ENCODE assay signal across 23 cellular contexts in the genomic region with DNA sequence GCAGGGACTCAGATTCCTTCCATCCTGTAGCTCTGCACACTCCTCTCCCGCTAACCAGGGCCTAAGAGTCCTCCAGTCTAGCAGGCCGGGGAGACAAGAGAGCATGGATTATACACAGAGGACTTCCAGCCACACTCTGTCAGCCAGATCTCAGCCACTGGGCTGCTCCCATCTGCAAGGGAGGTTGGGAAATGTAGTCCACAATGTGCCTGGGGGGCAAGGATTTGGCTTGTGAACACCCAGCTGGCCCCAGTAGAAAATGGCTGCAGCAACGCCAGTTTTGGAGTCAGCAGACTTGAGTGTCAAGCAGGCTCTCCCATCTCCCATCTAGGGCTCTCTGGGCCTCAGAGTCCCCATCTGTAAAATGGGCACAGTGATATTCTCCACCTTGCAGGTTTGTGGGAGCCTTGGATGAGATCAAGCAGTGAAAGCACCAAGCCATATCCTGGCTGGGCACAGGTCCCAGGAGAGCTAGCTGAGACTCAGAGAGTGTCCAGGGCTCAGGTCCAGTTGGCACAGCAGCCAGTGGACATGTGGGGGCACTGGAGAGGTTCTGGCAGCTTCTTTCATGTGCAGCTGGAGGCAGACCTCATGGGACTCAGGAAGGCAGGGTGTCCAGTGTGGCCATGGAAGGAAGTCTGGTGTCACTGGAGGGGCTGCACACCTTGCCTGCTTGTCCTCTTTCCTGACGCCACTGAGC. TPM values are rescaled to one million over a fixed set of nuclear protein-coding genes. Genes with fewer than 3 reads are reported as not detected.
A peak's percentile ranks its signal among the peaks of the same experiment; 100 is the strongest.
DNase-seq lines count a peak whose midpoint lies in the region; ATAC-seq and TF ChIP-seq lines count a peak whose summit lies in the region.
"Had no signal": no experiment of that assay in that cellular context is flagged by ENCODE, and none has a peak within 500 bp of the region (broad histone marks: within the 10 kb centered on the region; RNA-seq: fewer than 3 reads in every experiment).

No MANE protein-coding gene starts in this region.

- no peak overlapping the region for H2BK5ac ChIP-seq in H9 (ENCODE audit: insufficient read length, low read length)

- no peak overlapping the region for H3K4ac ChIP-seq in H9 (ENCODE audit: low read depth, low read length)

- H3K4me2 ChIP-seq in H9 (ENCODE audit: insufficient read depth, insufficient read length, low read length), result no peak overlapping the region

- no peak overlapping the region for H2BK120ac ChIP-seq in H9 (ENCODE audit: low read depth, low read length, poor library complexity, severe bottlenecking)

- H3K36me3 ChIP-seq in endodermal cell (ENCODE audit: control insufficient read depth, insufficient read depth, low read length), result no peaks in the 10 kb centered on the region
- H3K36me3 ChIP-seq: left lung had no signal

- no peak overlapping the region for H3K27ac ChIP-seq in H9 (ENCODE audit: insufficient read length, low read depth, low read length)
- no peak overlapping the region for H3K27ac ChIP-seq in endodermal cell (ENCODE audit: low read depth, low read length)
- H3K27ac ChIP-seq: left lung, testis had no signal

- WGBS in H9 (ENCODE audit: extremely low coverage, insufficient read length, low lambda C conversion rate), result no CpG with 5 or more reads among the region's 4 CpGs
- 66 to 80% methylated on average over 1 to 4 of the region's 4 CpGs for WGBS in endodermal cell (ENCODE audit: insufficient coverage in 1 of 2, insufficient read length in 1 of 2), 2 experiments

- H3K23ac ChIP-seq in H9 (ENCODE audit: insufficient read length, low read depth, low read length), result no peak overlapping the region

- H4K8ac ChIP-seq in H9 (replicated peaks; ENCODE audit: insufficient read length, low read depth, low read length), result no peak overlapping the region

- H3K9me3 ChIP-seq in H9 (ENCODE audit: control insufficient read depth, low read depth, low read length) (no peaks in the 10 kb centered on the region), endodermal cell (ENCODE audit: control insufficient read depth, low read length) (no peaks in the 10 kb centered on the region)
- H3K9me3 ChIP-seq: mucosa of descending colon, testis had no signal

- no peaks in the 10 kb centered on the region for H3K4me1 Mint-ChIP-seq in activated T-cell treated with anti-CD3 and anti-CD28 coated beads, Interleukin-2, amount 50 U/mL, for 72 hours (ENCODE audit: low read depth)
- H3K4me1 Mint-ChIP-seq in H9, result peaks cover 19 to 24% of the 10 kb centered on the region in 2 experiments
- peaks cover 11% of the 10 kb centered on the region for H3K4me1 Mint-ChIP-seq in endodermal cell
- H3K4me1 Mint-ChIP-seq: stimulated activated effector memory CD8-positive, alpha-beta T cell treated with anti-CD3 and anti-CD28 coated beads, Interleukin-12 subunit alpha, Interleukin-12 subunit beta, amount 100 ng/mL, for 72 hours had no signal

- H3K27ac Mint-ChIP-seq in activated T-cell treated with anti-CD3 and anti-CD28 coated beads, Interleukin-2, amount 50 U/mL, for 72 hours, result no peak overlapping the region
- H3K27ac Mint-ChIP-seq in H9 (no peak overlapping the region), endodermal cell (no peak overlapping the region)
- H3K27ac Mint-ChIP-seq: activated T-helper 2 cell treated with anti-CD3 and anti-CD28 coated beads, Interferon-gamma antibody, Interleukin-2, Interleukin-4, amounts not matched to agents 10 μg/mL and 5 μg/mL and 100 μg/mL, durations not matched to agents 14 hours and 24 hours and 36 hours; CD4-positive, alpha-beta T cell; effector memory CD8-positive, alpha-beta T cell; stimulated activated effector memory CD8-positive, alpha-beta T cell treated with anti-CD3 and anti-CD28 coated beads, Interleukin-12 subunit alpha, Interleukin-12 subunit beta, amount 100 ng/mL, for 72 hours; T-helper 1 cell treated with Interleukin-12 subunit alpha and Interleukin-12 subunit beta and Interleukin-4 antibody, amounts not matched to agents 30 μg/mL and 1 μg/mL, for 36 hours had no signal

- no peaks in the 10 kb centered on the region for H4K20me1 ChIP-seq in H9 (ENCODE audit: control insufficient read depth, insufficient read depth, insufficient read length)

- H3K4me3 ChIP-seq in endodermal cell (ENCODE audit: low read length), result no peak overlapping the region
- H3K4me3 ChIP-seq: left lung, mucosa of descending colon, testis had no signal

- H3T11ph ChIP-seq in H9 (ENCODE audit: low read length), result no peak overlapping the region

- H4K5ac ChIP-seq in H9 (ENCODE audit: insufficient read length, low read depth, low read length), result no peak overlapping the region

- peaks cover 3% of the 10 kb centered on the region for H3K23me2 ChIP-seq in H9 (ENCODE audit: insufficient read length, low read depth, low read length, poor library complexity, severe bottlenecking)

- no peak overlapping the region for H2BK15ac ChIP-seq in H9 (ENCODE audit: low read depth, low read length)

- H3K79me1 ChIP-seq in H9 (ENCODE audit: insufficient read depth, low read depth, low read length, poor library complexity, severe bottlenecking), result no peaks in the 10 kb centered on the region

- no peak overlapping the region for H3K18ac ChIP-seq in H9 (ENCODE audit: insufficient read length, low read depth, low read length)

- no peak overlapping the region for H2BK20ac ChIP-seq in H9 (ENCODE audit: low read depth, low read length, poor library complexity, severe bottlenecking)

- H3K56ac ChIP-seq in H9 (ENCODE audit: insufficient read length, low read depth, low read length), result no peak overlapping the region

- H2AK5ac ChIP-seq in H9 (ENCODE audit: insufficient read length, low read length), result no peak overlapping the region

- H3K27me3 Mint-ChIP-seq in activated T-cell treated with anti-CD3 and anti-CD28 coated beads, Interleukin-2, amount 50 U/mL, for 72 hours (ENCODE audit: low read depth), result peaks cover 8% of the 10 kb centered on the region
- peaks cover 62% of the 10 kb centered on the region for H3K27me3 Mint-ChIP-seq in H9 (ENCODE audit: low read depth)
- H3K27me3 Mint-ChIP-seq in endodermal cell (ENCODE audit: insufficient read depth), result peaks cover 33% of the 10 kb centered on the region

- H4K91ac ChIP-seq in H9 (ENCODE audit: insufficient read length, low read depth, low read length), result no peak overlapping the region

- TF ChIP-seq CTCF in H9 (conservative IDR thresholded peaks at IDR 0.05) (no peak), endodermal cell (conservative IDR thresholded peaks at IDR 0.05) (no peak)

- peak; percentile 1 for DNase-seq in activated T-cell treated with anti-CD3 and anti-CD28 coated beads, Interleukin-2, amount 50 U/mL, for 1 hour
- no peak for DNase-seq in activated T-cell treated with anti-CD3 and anti-CD28 coated beads, Interleukin-2, amount 50 U/mL, for 72 hours
- DNase-seq in H9 (peak; percentile 26), endodermal cell (peak; percentile 53), posterior vena cava (ENCODE audit: low spot score) (peak; percentile 57), SHP77 (lab: John Stamatoyannopoulos, UW) (no peak), ecto neural progenitor cell (ENCODE audit: low spot score) (no peak), AG08396 (ENCODE audit: low spot score) (no peak)
- DNase-seq: ACHN; activated CD8-positive, alpha-beta memory T cell treated with anti-CD3 and anti-CD28 coated beads for 24 hours; CD4-positive, alpha-beta T cell; effector memory CD8-positive, alpha-beta T cell; mucosa of descending colon; NCI-H526 treated with DMSO at 0.1 percent for 48 hours; testis had no signal

- H3K9ac ChIP-seq in H9 (ENCODE audit: extremely low read depth, insufficient read length, low read length), result no peak overlapping the region
- H3K9ac ChIP-seq in endodermal cell (ENCODE audit: extremely low read depth, low read length, poor library complexity, severe bottlenecking), result no peak overlapping the region

- intact Hi-C loops in posterior vena cava (cut with DNase I), result no loop called here

- no peaks in the 10 kb centered on the region for H3K36me3 Mint-ChIP-seq in activated T-cell treated with anti-CD3 and anti-CD28 coated beads, Interleukin-2, amount 50 U/mL, for 72 hours (ENCODE audit: insufficient read depth in 2 of 2)
- H3K36me3 Mint-ChIP-seq in H9 (ENCODE audit: insufficient read depth in 1 of 3, low read depth in 3 of 3) (peaks cover 0 to 8% (median 0%) of the 10 kb centered on the region in 3 experiments; a peak in 2 of 7 replicates), endodermal cell (ENCODE audit: low read depth) (no peaks in the 10 kb centered on the region)
- H3K36me3 Mint-ChIP-seq: stimulated activated effector memory CD8-positive, alpha-beta T cell treated with anti-CD3 and anti-CD28 coated beads, Interleukin-12 subunit alpha, Interleukin-12 subunit beta, amount 100 ng/mL, for 72 hours had no signal

- H3K9me3 Mint-ChIP-seq in activated T-cell treated with anti-CD3 and anti-CD28 coated beads, Interleukin-2, amount 50 U/mL, for 72 hours, result peaks cover 0 to 4% of the 10 kb centered on the region in 2 donors
- peaks cover 8 to 17% of the 10 kb centered on the region in 2 experiments for H3K9me3 Mint-ChIP-seq in H9
- H3K9me3 Mint-ChIP-seq in endodermal cell, result peaks cover 6% of the 10 kb centered on the region
- H3K9me3 Mint-ChIP-seq: activated T-helper 2 cell treated with anti-CD3 and anti-CD28 coated beads, Interferon-gamma antibody, Interleukin-2, Interleukin-4, amounts not matched to agents 10 μg/mL and 5 μg/mL and 100 μg/mL, durations not matched to agents 14 hours and 24 hours and 36 hours; CD4-positive, alpha-beta T cell; effector memory CD8-positive, alpha-beta T cell; stimulated activated effector memory CD8-positive, alpha-beta T cell treated with anti-CD3 and anti-CD28 coated beads, Interleukin-12 subunit alpha, Interleukin-12 subunit beta, amount 100 ng/mL, for 72 hours had no signal

- peaks cover 13% of the 10 kb centered on the region; the same call in 1 of the 2 replicates for H3K27me3 ChIP-seq in H9 (ENCODE audit: insufficient read depth, low read length)
- no peaks in the 10 kb centered on the region for H3K27me3 ChIP-seq in endodermal cell (ENCODE audit: control insufficient read depth, insufficient read depth, low read length, poor library complexity, severe bottlenecking)
- H3K27me3 ChIP-seq: testis had no signal

- no peaks in the 10 kb centered on the region for H3K4me1 ChIP-seq in H9 (ENCODE audit: insufficient read depth, low read length)
- H3K4me1 ChIP-seq in endodermal cell (ENCODE audit: control insufficient read depth, insufficient read depth, low read length), result peaks cover 5% of the 10 kb centered on the region
- H3K4me1 ChIP-seq: left lung had no signal

- no peak overlapping the region for H2AFZ ChIP-seq in H9 (ENCODE audit: low read length)

- no peaks in the 10 kb centered on the region for H3K79me2 ChIP-seq in H9 (ENCODE audit: insufficient read depth, low read length)

- no peak for ATAC-seq in activated T-cell treated with anti-CD3 and anti-CD28 coated beads, Interleukin-2, amount 50 U/mL, for 72 hours (replicated peaks in 1 of 2)
- ATAC-seq: effector memory CD8-positive, alpha-beta T cell; mucosa of descending colon; stimulated activated effector memory CD8-positive, alpha-beta T cell treated with anti-CD3 and anti-CD28 coated beads, Interleukin-12 subunit alpha, Interleukin-12 subunit beta, amount 100 ng/mL, for 72 hours had no signal

- H3K4me3 Mint-ChIP-seq in activated T-cell treated with anti-CD3 and anti-CD28 coated beads, Interleukin-2, amount 50 U/mL, for 72 hours, result no peak overlapping the region
- no peak overlapping the region for H3K4me3 Mint-ChIP-seq in H9
- no peak overlapping the region for H3K4me3 Mint-ChIP-seq in endodermal cell
- H3K4me3 Mint-ChIP-seq: CD4-positive, alpha-beta T cell; effector memory CD8-positive, alpha-beta T cell; stimulated activated effector memory CD8-positive, alpha-beta T cell treated with anti-CD3 and anti-CD28 coated beads, Interleukin-12 subunit alpha, Interleukin-12 subunit beta, amount 100 ng/mL, for 72 hours; T-helper 1 cell treated with Interleukin-12 subunit alpha and Interleukin-12 subunit beta and Interleukin-4 antibody, amounts not matched to agents 30 μg/mL and 1 μg/mL, for 36 hours had no signal

- H3K14ac ChIP-seq in H9 (ENCODE audit: insufficient read depth, low read length), result no peak overlapping the region

- H2BK12ac ChIP-seq in H9 (ENCODE audit: insufficient read length, low read depth, low read length), result no peak overlapping the region

RNA-seq across cellular contexts. Expression of a gene that starts 14.6 kb away (rescaled TPM):
- not detected for total RNA-seq in activated T-cell treated with anti-CD3 and anti-CD28 coated beads, Interleukin-2, amount 50 U/mL, for 72 hours
- 0.04 TPM in 1 of 2 replicates, not detected in the other for total RNA-seq in H9 (2021)
- total RNA-seq in endodermal cell, result under 1 TPM; 0.13 to 0.24 TPM
- polyA plus RNA-seq in endodermal cell (2013, experiment 1 of 2), result not detected
- polyA plus RNA-seq in endodermal cell (2013, experiment 2 of 2), result not detected
- total RNA-seq in posterior vena cava, result not detected
- total RNA-seq: activated T-helper 2 cell treated with anti-CD3 and anti-CD28 coated beads, Interferon-gamma antibody, Interleukin-2, Interleukin-4, amounts not matched to agents 10 μg/mL and 5 μg/mL and 100 μg/mL, durations not matched to agents 14 hours and 24 hours and 36 hours; astrocyte; CD4-positive, alpha-beta T cell; cerebellum; LHCN-M2; mucosa of descending colon; OCI-LY7 had no signal

Comparison
In these comparisons a context has a peak if more than half of its experiments do, and no peak if none do; other contexts are left out.
1. DNase-seq: peak in activated T-cell treated with anti-CD3 and anti-CD28 coated beads, Interleukin-2, amount 50 U/mL, for 1 hour (single experiment), H9 (single experiment), endodermal cell (single experiment) and posterior vena cava (single experiment); none in activated T-cell treated with anti-CD3 and anti-CD28 coated beads, Interleukin-2, amount 50 U/mL, for 72 hours (0 of 2), SHP77 (0 of 2), ecto neural progenitor cell (single experiment) and AG08396 (single experiment).